In genomic region chr14:99266181-99267178, GRCh38 we compare ENCODE assay signal across 8 cellular contexts. TPM values are rescaled to one million over a fixed set of nuclear protein-coding genes. Genes with fewer than 3 reads are reported as not detected.
DNase-seq lines count a peak whose midpoint lies in the region; ATAC-seq and TF ChIP-seq lines count a peak whose summit lies in the region.

No MANE protein-coding gene starts in this region.

- DNase-seq in GM12865 (ENCODE audit: low read depth) (peak; percentile 83), NCI-H2227 treated with DMSO at 0.1 percent for 48 hours (lab: John Stamatoyannopoulos, UW) (peak; percentile 51), chondrocyte (ENCODE audit: low spot score) (no peak)
- peak; percentile 87 to 92 for DNase-seq in activated CD4-positive, alpha-beta T cell treated with anti-CD3 and anti-CD28 coated beads for 4 hours
- DNase-seq in stimulated activated CD4-positive, alpha-beta T cell treated with anti-CD3 and anti-CD28 coated beads, TNF-alpha, amount 100 ng/mL, for 1 hour (ENCODE audit: low read depth in 3 of 3, low spot score in 1 of 3): peak; percentile 80 to 84 (median 81)

- peaks cover 18% of the 10 kb centered on the region for H3K4me1 Mint-ChIP-seq in chondrocyte (ENCODE audit: low read depth)

- TF ChIP-seq CTCF in GM12865 (IDR thresholded peaks at IDR 0.05; ENCODE audit: insufficient read depth, low read depth, low read length, missing control alignments) (peak; percentile 97), chondrocyte (IDR thresholded peaks at IDR 0.05) (peak; percentile 98), liver (IDR thresholded peaks at IDR 0.05; ENCODE audit: low read depth, low read length, missing input control) (peak; percentile 96)

- no peaks in the 10 kb centered on the region for H3K9me3 ChIP-seq in liver (ENCODE audit: control insufficient read depth in 4 of 4, low read length in 3 of 4)

- peaks cover 76% of the 10 kb centered on the region for H3K27me3 Mint-ChIP-seq in chondrocyte (ENCODE audit: low read depth)

- H3K27ac ChIP-seq in liver (ENCODE audit: low read depth in 1 of 2, low read length in 2 of 2): no peak overlapping the region

- WGBS in liver: 21% methylated on average over 31 of the region's 31 CpGs

- H3K9ac ChIP-seq in liver (ENCODE audit: low read depth in 1 of 2, low read length in 2 of 2): peak overlapping the region in 1 of 2 donors; percentile 17

- no peaks in the 10 kb centered on the region for H3K36me3 ChIP-seq in liver (ENCODE audit: control insufficient read depth in 4 of 4, insufficient read depth in 3 of 4, low read depth in 1 of 4, low read length in 3 of 4)

- H3K9me3 Mint-ChIP-seq in chondrocyte (ENCODE audit: low read depth): no peaks in the 10 kb centered on the region

- no peaks in the 10 kb centered on the region for H3K36me3 Mint-ChIP-seq in chondrocyte (ENCODE audit: low read depth)

- H3K4me3 ChIP-seq in GM12865 (ENCODE audit: low read depth, low read length): no peak overlapping the region; the same call in 1 of the 2 replicates
- H3K4me3 ChIP-seq in liver (ENCODE audit: low read depth in 1 of 3, low read length in 3 of 3): no peak overlapping the region

- peak; percentile 98 to 99 for TF ChIP-seq RAD21 in liver (IDR thresholded peaks at IDR 0.05)

- peaks cover 2 to 12% (median 9%) of the 10 kb centered on the region in 4 donors for H3K27me3 ChIP-seq in liver (ENCODE audit: control insufficient read depth in 4 of 4, insufficient read depth in 4 of 4, low read length in 3 of 4)

- H3K4me3 Mint-ChIP-seq in chondrocyte (ENCODE audit: unreplicated experiment): peak overlapping the region; percentile 54

- H3K27ac Mint-ChIP-seq in chondrocyte (ENCODE audit: unreplicated experiment): no peak overlapping the region

- ATAC-seq in HG02852 (IDR thresholded peaks at IDR 0.05; ENCODE audit: unreplicated experiment) (peak; percentile 59), GM18517 (IDR thresholded peaks at IDR 0.05; ENCODE audit: unreplicated experiment) (no peak)

- H3K4me1 ChIP-seq in liver (ENCODE audit: control insufficient read depth in 4 of 4, insufficient read depth in 4 of 4, low read length in 3 of 4): peaks cover 2 to 11% (median 4%) of the 10 kb centered on the region in 4 donors

TF ChIP-seq in liver, 16 proteins besides CTCF, POLR2A, EP300 and RAD21:
- TF ChIP-seq YY1 (IDR thresholded peaks at IDR 0.05) (no peak), FOXA2 (IDR thresholded peaks at IDR 0.05) (no peak), RXRA (IDR thresholded peaks at IDR 0.05) (no peak), MAX (IDR thresholded peaks at IDR 0.05) (no peak), HNF4A (conservative IDR thresholded peaks at IDR 0.05) (no peak), HNF4G (IDR thresholded peaks at IDR 0.05) (no peak), NR2F2 (IDR thresholded peaks at IDR 0.05) (no peak)
TF ChIP-seq in liver: peak in this region for 0.

RNA-seq across cellular contexts. Expression of gene BCL11B, which starts 5.5 kb away (rescaled TPM):
- 0.10 to 0.23 TPM (median 0.17 TPM) in 3 replicates for total RNA-seq in chondrocyte
- total RNA-seq in liver: under 1 TPM; 0.23 to 0.42 TPM
- under 1 TPM; 0.04 to 0.09 TPM for polyA plus RNA-seq in liver
